Comparison of ENCODE assay signal across 8 cellular contexts in the genomic region with DNA sequence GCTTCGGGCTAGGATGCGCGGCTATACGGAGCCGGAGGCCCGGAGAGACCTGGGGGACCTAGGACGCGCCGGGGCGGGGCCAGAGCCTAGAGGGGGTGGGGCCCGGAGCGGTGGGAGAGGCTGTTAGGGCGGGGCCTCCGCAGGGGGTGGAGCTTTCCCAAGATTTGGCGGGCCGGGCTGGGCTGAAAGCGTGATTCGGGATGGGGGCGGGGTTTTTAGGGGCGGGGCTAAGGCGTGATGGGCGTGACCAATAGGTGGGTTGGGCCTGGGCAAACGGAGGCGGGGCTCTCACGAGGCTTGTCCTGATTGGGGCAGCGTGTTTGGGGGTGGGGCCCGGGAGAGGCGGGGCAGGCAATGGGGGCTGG. TPM values are rescaled to one million over a fixed set of nuclear protein-coding genes. Genes with fewer than 3 reads are reported as not detected.
A peak's percentile ranks its signal among the peaks of the same experiment; 100 is the strongest.
DNase-seq lines count a peak whose midpoint lies in the region; ATAC-seq and TF ChIP-seq lines count a peak whose summit lies in the region.

No MANE protein-coding gene starts in this region.

- H3K4me3 ChIP-seq in GM06990 (replicated peaks; ENCODE audit: low read depth, low read length) (peak overlapping the region; percentile 77), SU-DHL-6 (ENCODE audit: insufficient read depth, low read length, poor library complexity, severe bottlenecking) (peak overlapping the region; percentile 96), ovary (peak overlapping the region; percentile 91), thymus (ENCODE audit: low read length) (peak overlapping the region; percentile 86)

- H3K9ac ChIP-seq in SU-DHL-6 (ENCODE audit: low read length): peak overlapping the region; percentile 94

- TF ChIP-seq EP300 in ovary (IDR thresholded peaks at IDR 0.05): no peak

- no peaks in the 10 kb centered on the region for H3K9me2 ChIP-seq in SU-DHL-6 (replicated peaks; ENCODE audit: insufficient read depth, low read length)

- 0 out of 2 replicates have a peak, but pooled peaks cover 7% of the 10 kb centered on the region for H3F3A ChIP-seq in SU-DHL-6 (ENCODE audit: insufficient read depth)

- no peak for TF ChIP-seq CTCF in GM06990 (IDR thresholded peaks at IDR 0.05; ENCODE audit: insufficient read depth, low read length, poor library complexity, severe bottlenecking)
- no peak for TF ChIP-seq CTCF in SU-DHL-6 (IDR thresholded peaks at IDR 0.05; ENCODE audit: insufficient read depth, low read length, poor library complexity, severe bottlenecking)
- no peak for TF ChIP-seq CTCF in ovary (IDR thresholded peaks at IDR 0.05)

- H3K36me3 ChIP-seq in GM06990 (ENCODE audit: control insufficient read depth, insufficient read depth, low read length) (no peaks in the 10 kb centered on the region; the same call in none of the 2 replicates), SU-DHL-6 (ENCODE audit: low read length) (no peaks in the 10 kb centered on the region), ovary (no peaks in the 10 kb centered on the region), thymus (ENCODE audit: control insufficient read depth, insufficient read depth) (peaks cover 13% of the 10 kb centered on the region)

- intact Hi-C loops in Right ventricle myocardium inferior (cut with DNase I): loop anchor here (1.0 kb wide), 2 partner anchors 28 to 54 kb away; partner anchors contain the start of gene HNRNPM
- intact Hi-C loops in ovary (cut with DNase I): no loop called here

- peaks cover 2% of the 10 kb centered on the region; the same call in 1 of the 2 replicates for H4K20me1 ChIP-seq in SU-DHL-6 (ENCODE audit: low read depth, low read length)

- no peak for TF ChIP-seq POLR2A in ovary (IDR thresholded peaks at IDR 0.05)

- peak overlapping the region; percentile 42 for H2AFZ ChIP-seq in SU-DHL-6 (ENCODE audit: low read depth, low read length, severe bottlenecking)

- H3K79me2 ChIP-seq in SU-DHL-6 (ENCODE audit: insufficient read depth, low read length): peaks cover 45% of the 10 kb centered on the region

- H3K27ac ChIP-seq in SU-DHL-6 (ENCODE audit: low read depth, low read length) (peak overlapping the region; percentile 90), ovary (peak overlapping the region; percentile 100), thymus (ENCODE audit: low read depth) (peak overlapping the region; percentile 98)

- 0 to 1% (median 1%) methylated on average over 23 to 28 of the region's 28 CpGs for WGBS in ovary, 3 donors
- 1% methylated on average over 28 of the region's 28 CpGs for WGBS in thymus

- peak overlapping the region; percentile 70 for H3K4me2 ChIP-seq in SU-DHL-6 (ENCODE audit: low read depth, low read length, poor library complexity, severe bottlenecking)

- H3K4me1 ChIP-seq in ovary (ENCODE audit: insufficient read depth) (peaks cover 19% of the 10 kb centered on the region), thymus (ENCODE audit: control insufficient read depth, insufficient read depth, low read length) (peaks cover 6% of the 10 kb centered on the region)

- DNase-seq in GM06990 (ENCODE audit: extremely low read depth, insufficient read length) (peak; percentile 90), NCI-H1092 (lab: John Stamatoyannopoulos, UW) (peak; percentile 79), Right ventricle myocardium inferior (ENCODE audit: missing footprints) (peak; percentile 97), ovary (peak; percentile 96 to 99 (median 99))
- peak; percentile 82 for DNase-seq in activated naive CD8-positive, alpha-beta T cell treated with anti-CD3 and anti-CD28 coated beads, Interleukin-2, amount 50 U/mL, for 16 hours (ENCODE audit: low read depth, low spot score)

- ATAC-seq in HG02588 (IDR thresholded peaks at IDR 0.05; ENCODE audit: unreplicated experiment) (peak; percentile 35), Right ventricle myocardium inferior (peak; percentile 87)

- H3K27me3 ChIP-seq in GM06990 (replicated peaks; ENCODE audit: control insufficient read depth, insufficient read depth, low read length) (no peaks in the 10 kb centered on the region), SU-DHL-6 (ENCODE audit: low read length) (no peaks in the 10 kb centered on the region), ovary (no peaks in the 10 kb centered on the region), thymus (ENCODE audit: control insufficient read depth, insufficient read depth) (no peaks in the 10 kb centered on the region)

- H3K9me3 ChIP-seq in SU-DHL-6 (ENCODE audit: insufficient read depth, low read length): peaks cover 4% of the 10 kb centered on the region; the same call in 1 of the 2 replicates
- no peaks in the 10 kb centered on the region for H3K9me3 ChIP-seq in ovary
- H3K9me3 ChIP-seq in thymus (ENCODE audit: control insufficient read depth): no peaks in the 10 kb centered on the region

RNA-seq across cellular contexts. Expression of gene RAB11B, which starts 0.4 kb away (rescaled TPM):
- total RNA-seq in Right ventricle myocardium inferior (144 TPM), ovary (100 to 1,000 TPM in 5 of 7 donors, 10 to 100 TPM in 2; 29.3 to 142 (median 102) TPM)
- polyA plus RNA-seq in ovary (100 to 1,000 TPM in 1 of 2 donors, 10 to 100 TPM in 1; 20.8 to 103 TPM), thymus (81.9 TPM)

RNA-seq across cellular contexts. Expression of gene MARCHF2, which starts 22.5 kb away (rescaled TPM):
- total RNA-seq in Right ventricle myocardium inferior (110 TPM), ovary (10 to 100 TPM; 20.7 to 62.7 (median 27.2) TPM)
- polyA plus RNA-seq in ovary (10 to 100 TPM; 13.8 to 22.0 TPM), thymus (30.7 TPM)

RNA-seq across cellular contexts. Expression of gene ANGPTL4, which starts 26.6 kb away (rescaled TPM):
- total RNA-seq in Right ventricle myocardium inferior (24.6 TPM), ovary (10 to 100 TPM in 3 of 7 donors, 1 to 10 TPM in 3, under 1 TPM in 1; 0.71 to 35.0 (median 2.1) TPM)
- polyA plus RNA-seq in ovary (10 to 100 TPM in 1 of 2 donors, 1 to 10 TPM in 1; 3.0 to 11.7 TPM), thymus (14.4 TPM)

RNA-seq across cellular contexts. Expression of gene KANK3, which starts 47.5 kb away (rescaled TPM):
- total RNA-seq in Right ventricle myocardium inferior (20.5 TPM), ovary (10 to 100 TPM in 1 of 7 donors, 1 to 10 TPM in 6; 3.3 to 11.7 (median 4.3) TPM)
- polyA plus RNA-seq in ovary (1 to 10 TPM in 1 of 2 donors, under 1 TPM in 1; 0.73 to 9.7 TPM), thymus (6.0 TPM)

RNA-seq across cellular contexts. Expression of gene HNRNPM, which starts 54.2 kb away (rescaled TPM):
- total RNA-seq in Right ventricle myocardium inferior (118 TPM), ovary (100 to 1,000 TPM in 6 of 7 donors, 10 to 100 TPM in 1; 88.2 to 220 (median 180) TPM)
- polyA plus RNA-seq in ovary (100 to 1,000 TPM; 146 to 285 TPM), thymus (123 TPM)

Comparison
In these comparisons a context has a peak if more than half of its experiments do, and no peak if none do; other contexts are left out.
1. Peak in every context shown above with its lines: DNase-seq, ATAC-seq, H3K4me3 ChIP-seq and H3K27ac ChIP-seq.